8 cellular contexts compared by ENCODE assay signal in genomic region chr9:96618209-96619108, GRCh38. TPM values are rescaled to one million over a fixed set of nuclear protein-coding genes. Genes with fewer than 3 reads are reported as not detected.
DNase-seq lines count a peak whose midpoint lies in the region; ATAC-seq and TF ChIP-seq lines count a peak whose summit lies in the region.

No MANE protein-coding gene starts in this region.

- H3K27me3 ChIP-seq in SJSA1 (replicated peaks): no peaks in the 10 kb centered on the region
- no peaks in the 10 kb centered on the region for H3K27me3 ChIP-seq in body of pancreas
- no peaks in the 10 kb centered on the region for H3K27me3 ChIP-seq in rectal smooth muscle tissue (ENCODE audit: control insufficient read depth, insufficient read depth, low read length)

- 5 to 12% methylated on average over 11 to 66 of the region's 67 CpGs for WGBS in body of pancreas, 2 donors

- H3K9ac ChIP-seq in rectal smooth muscle tissue (ENCODE audit: low read length): no peak overlapping the region

- peak; percentile 22 for ATAC-seq in body of pancreas
- no peak for ATAC-seq in GM18498 (IDR thresholded peaks at IDR 0.05; ENCODE audit: unreplicated experiment)
- ATAC-seq in GM19397 (IDR thresholded peaks at IDR 0.05; ENCODE audit: unreplicated experiment): no peak
- no peak for ATAC-seq in GM18517 (IDR thresholded peaks at IDR 0.05; ENCODE audit: unreplicated experiment)

- H3K4me3 ChIP-seq in SJSA1 (peak overlapping the region; percentile 84), body of pancreas (peak overlapping the region; percentile 32 to 55), iPS-11a (ENCODE audit: low read depth, low read length) (peak overlapping the region; percentile 38), rectal smooth muscle tissue (ENCODE audit: low read length) (peak overlapping the region; percentile 66)

- DNase-seq in GM20000 (ENCODE audit: low spot score) (peak; percentile 34), SJSA1 (ENCODE audit: low read depth in 1 of 2, low spot score in 2 of 2) (peak; percentile 22 to 67), body of pancreas (peak; percentile 48 to 66 (median 54))

- no peaks in the 10 kb centered on the region; the same call in 1 of the 2 replicates for H3K36me3 ChIP-seq in SJSA1
- H3K36me3 ChIP-seq in body of pancreas (replicated peaks in 1 of 2; ENCODE audit: insufficient read depth in 1 of 2, low read depth in 2 of 2): no peaks in the 10 kb centered on the region
- H3K36me3 ChIP-seq in rectal smooth muscle tissue (ENCODE audit: control insufficient read depth, insufficient read depth, low read length): no peaks in the 10 kb centered on the region

- H3K9me3 ChIP-seq in SJSA1 (replicated peaks) (no peaks in the 10 kb centered on the region), body of pancreas (no peaks in the 10 kb centered on the region)

- TF ChIP-seq CTCF in GM20000 (IDR thresholded peaks at IDR 0.05; ENCODE audit: extremely low read depth, missing control alignments) (no peak), body of pancreas (IDR thresholded peaks at IDR 0.05) (no peak)

- peak in 2 of 3 donors; percentile 14 to 44 for TF ChIP-seq POLR2A in body of pancreas (IDR thresholded peaks at IDR 0.05)

- H3K4me1 ChIP-seq in SJSA1 (replicated peaks) (peaks cover 36% of the 10 kb centered on the region), body of pancreas (peaks cover 8% of the 10 kb centered on the region), rectal smooth muscle tissue (ENCODE audit: control insufficient read depth, insufficient read depth, low read length) (no peaks in the 10 kb centered on the region)

- H3K27ac ChIP-seq in SJSA1: peak overlapping the region; percentile 35
- H3K27ac ChIP-seq in body of pancreas: peak overlapping the region; percentile 43 to 87 (median 82)
- peak overlapping the region; percentile 69 for H3K27ac ChIP-seq in rectal smooth muscle tissue (ENCODE audit: low read depth, low read length)

- intact Hi-C loops in body of pancreas (cut with DNase I): no loop called here

RNA-seq across cellular contexts. Expression of gene CDC14B, which starts 1.2 kb away (rescaled TPM):
- 22.2 and 33.8 TPM in 2 replicates for total RNA-seq in SJSA1 (2014; rRNA removed; shearing (Covaris generic))
- total RNA-seq in body of pancreas: 10 to 100 TPM; 10.9 to 16.1 TPM

RNA-seq across cellular contexts. Expression of gene PRXL2C, which starts 36.7 kb away (rescaled TPM):
- total RNA-seq in SJSA1 (2014; rRNA removed; shearing (Covaris generic)): 9.5 and 27.5 TPM in 2 replicates
- 1 to 10 TPM; 3.3 to 5.7 TPM for total RNA-seq in body of pancreas
